Comparison of ENCODE assay signal across 8 cellular contexts in genomic region chr2:177296047-177296446, GRCh38. TPM values are rescaled to one million over a fixed set of nuclear protein-coding genes. Genes with fewer than 3 reads are reported as not detected.
A peak's percentile ranks its signal among the peaks of the same experiment; 100 is the strongest.
DNase-seq lines count a peak whose midpoint lies in the region; ATAC-seq and TF ChIP-seq lines count a peak whose summit lies in the region.

No MANE protein-coding gene starts in this region.

- peaks cover 0 to 7% of the 10 kb centered on the region in 2 donors for H3K4me1 ChIP-seq in ascending aorta

- no peaks in the 10 kb centered on the region for H3K9me3 ChIP-seq in ascending aorta

- DNase-seq in GM06990 (ENCODE audit: extremely low read depth, insufficient read length) (no peak), HL-60 (ENCODE audit: low read depth in 1 of 2, low spot score in 1 of 2) (no peak), ascending aorta (ENCODE audit: low spot score in 2 of 2) (no peak), kidney epithelial cell (ENCODE audit: low read depth) (no peak), AG20443 (ENCODE audit: low spot score) (no peak), GM19240 (ENCODE audit: insufficient read length, low spot score) (no peak), NCI-H2029 (lab: John Stamatoyannopoulos, UW) (no peak)

- no peaks in the 10 kb centered on the region for H3K36me3 ChIP-seq in GM06990 (ENCODE audit: control insufficient read depth, insufficient read depth, low read length)
- H3K36me3 ChIP-seq in ascending aorta, result no peaks in the 10 kb centered on the region
- H3K36me3 ChIP-seq in kidney epithelial cell (ENCODE audit: control insufficient read depth, insufficient read depth, low read length), result no peaks in the 10 kb centered on the region

- no peak overlapping the region for H3K27ac ChIP-seq in HL-60 (replicated peaks)
- H3K27ac ChIP-seq in ascending aorta, result peak overlapping the region; percentile 66 to 74

- H3K27me3 ChIP-seq in GM06990 (replicated peaks; ENCODE audit: control insufficient read depth, insufficient read depth, low read length) (no peaks in the 10 kb centered on the region), HL-60 (ENCODE audit: insufficient read depth, poor library complexity, severe bottlenecking) (no peaks in the 10 kb centered on the region), ascending aorta (no peaks in the 10 kb centered on the region), kidney epithelial cell (ENCODE audit: control insufficient read depth, insufficient read depth, low read length) (no peaks in the 10 kb centered on the region)

- intact Hi-C loops in ascending aorta (cut with DNase I), result no loop called here

- H3K4me3 ChIP-seq in GM06990 (replicated peaks; ENCODE audit: low read depth, low read length) (no peak overlapping the region), HL-60 (replicated peaks; ENCODE audit: insufficient read depth, low read length) (no peak overlapping the region), ascending aorta (peak overlapping the region; percentile 11 to 37), kidney epithelial cell (ENCODE audit: low read depth, low read length) (no peak overlapping the region)

- TF ChIP-seq CTCF in GM06990 (IDR thresholded peaks at IDR 0.05; ENCODE audit: insufficient read depth, low read length, poor library complexity, severe bottlenecking), result peak; percentile 17
- TF ChIP-seq CTCF in HL-60 (IDR thresholded peaks at IDR 0.05; ENCODE audit: insufficient read depth, low read length), result peak; percentile 0
- TF ChIP-seq CTCF in ascending aorta (IDR thresholded peaks at IDR 0.05), result peak; percentile 3 to 51 (median 26)
- peak; percentile 24 for TF ChIP-seq CTCF in kidney epithelial cell (IDR thresholded peaks at IDR 0.05; ENCODE audit: insufficient read depth, low read length, poor library complexity, severe bottlenecking)

- ATAC-seq in HG03460 (IDR thresholded peaks at IDR 0.05; ENCODE audit: unreplicated experiment), result no peak

RNA-seq across cellular contexts. Expression of gene NFE2L2, which starts 31.5 kb away (rescaled TPM):
- total RNA-seq in ascending aorta (99.3 TPM), kidney epithelial cell (74.2 and 77.9 TPM in 2 replicates)

Comparison
In these comparisons a context has a peak if more than half of its experiments do, and no peak if none do; other contexts are left out.
1. H3K4me3 ChIP-seq: peak in ascending aorta (2 of 2); none in GM06990 (single experiment), HL-60 (single experiment) and kidney epithelial cell (single experiment).
2. Peak in every context shown above with its lines, with median percentiles within 50 percentile points of each other: CTCF ChIP-seq.